1 cellular context compared by ENCODE assay signal in genomic region chr12:38892090-38892786, GRCh38.
TF ChIP-seq lines count a peak whose summit lies in the region.

No MANE protein-coding gene starts in this region.

TF ChIP-seq in HepG2, 621 proteins besides CTCF, POLR2A, EP300 and RAD21 (continued from another document and continues in another):
- TF ChIP-seq ZNF589 (CRISPR knock-in tag; conservative IDR thresholded peaks at IDR 0.05) (no peak), ZNF367 (CRISPR knock-in tag; IDR thresholded peaks at IDR 0.05; ENCODE audit: borderline replicate concordance) (no peak), FOXA3 (CRISPR knock-in tag; IDR thresholded peaks at IDR 0.05) (peak; percentile 99), ARNT (IDR thresholded peaks at IDR 0.05) (no peak), ZNF703 (CRISPR knock-in tag; IDR thresholded peaks at IDR 0.05; ENCODE audit: borderline replicate concordance) (no peak), REL (CRISPR knock-in tag; conservative IDR thresholded peaks at IDR 0.05) (no peak), SNAI1 (CRISPR knock-in tag; IDR thresholded peaks at IDR 0.05; ENCODE audit: borderline replicate concordance) (no peak), SRSF9 (IDR thresholded peaks at IDR 0.05; ENCODE audit: borderline replicate concordance, insufficient read depth, low read depth, low read length, poor library complexity, severe bottlenecking) (no peak), ZFP36 (IDR thresholded peaks at IDR 0.05; ENCODE audit: borderline replicate concordance, low read depth, low read length, partially characterized antibody) (no peak), ZNF275 (CRISPR knock-in tag; IDR thresholded peaks at IDR 0.05; ENCODE audit: borderline replicate concordance) (no peak), PAWR (CRISPR knock-in tag; IDR thresholded peaks at IDR 0.05; ENCODE audit: borderline replicate concordance) (no peak), PRDM10 (CRISPR knock-in tag; IDR thresholded peaks at IDR 0.05; ENCODE audit: low read depth) (no peak), ZFY (CRISPR knock-in tag; IDR thresholded peaks at IDR 0.05) (no peak), ZSCAN20 (CRISPR knock-in tag; IDR thresholded peaks at IDR 0.05; ENCODE audit: borderline replicate concordance) (no peak), ZNF331 (CRISPR knock-in tag; IDR thresholded peaks at IDR 0.05) (peak; percentile 54; the same call in 1 of the 2 replicates), RFXANK (CRISPR knock-in tag; IDR thresholded peaks at IDR 0.05) (no peak), KMT2B (CRISPR knock-in tag; IDR thresholded peaks at IDR 0.05) (no peak), ZNF878 (CRISPR knock-in tag; IDR thresholded peaks at IDR 0.05) (peak; percentile 53; the same call in 1 of the 2 replicates), ZNF607 (CRISPR knock-in tag; IDR thresholded peaks at IDR 0.05; ENCODE audit: borderline replicate concordance) (0 out of 2 replicates have a peak, but pooled peaks have one; percentile 32), ZFYVE20 (CRISPR knock-in tag; IDR thresholded peaks at IDR 0.05; ENCODE audit: borderline replicate concordance, low read depth) (no peak), ZNF747 (CRISPR knock-in tag; IDR thresholded peaks at IDR 0.05; ENCODE audit: borderline replicate concordance) (no peak), JARID2 (CRISPR knock-in tag; IDR thresholded peaks at IDR 0.05; ENCODE audit: insufficient replicate concordance) (no peak), CBX5 (CRISPR knock-in tag; IDR thresholded peaks at IDR 0.05; ENCODE audit: borderline replicate concordance) (peak; percentile 70; the same call in 1 of the 2 replicates), ISX (CRISPR knock-in tag; conservative IDR thresholded peaks at IDR 0.05) (no peak), GFI1 (CRISPR knock-in tag; IDR thresholded peaks at IDR 0.05; ENCODE audit: borderline replicate concordance) (peak; percentile 84), ZFP82 (CRISPR knock-in tag; IDR thresholded peaks at IDR 0.05; ENCODE audit: borderline replicate concordance) (no peak), ZBTB7B (CRISPR knock-in tag; IDR thresholded peaks at IDR 0.05) (0 out of 2 replicates have a peak, but pooled peaks have one; percentile 32), NFRKB (IDR thresholded peaks at IDR 0.05) (no peak), ZNF768 (CRISPR knock-in tag; IDR thresholded peaks at IDR 0.05) (no peak), FOXP4 (CRISPR knock-in tag; IDR thresholded peaks at IDR 0.05) (peak; percentile 85; the same call in 1 of the 2 replicates), ZNF614 (CRISPR knock-in tag; IDR thresholded peaks at IDR 0.05; ENCODE audit: borderline replicate concordance) (no peak), ZNF687 (CRISPR knock-in tag; IDR thresholded peaks at IDR 0.05) (no peak), FOXK1 (CRISPR knock-in tag; IDR thresholded peaks at IDR 0.05; ENCODE audit: borderline replicate concordance, low read depth) (peak; percentile 90; the same call in 1 of the 2 replicates), NCOA1 (CRISPR knock-in tag; IDR thresholded peaks at IDR 0.05) (no peak), MTERF4 (CRISPR knock-in tag; IDR thresholded peaks at IDR 0.05) (no peak), ETS1 (CRISPR knock-in tag; IDR thresholded peaks at IDR 0.05) (no peak), SKI (IDR thresholded peaks at IDR 0.05; ENCODE audit: partially characterized antibody) (peak; percentile 43), ARHGAP35 (CRISPR knock-in tag; IDR thresholded peaks at IDR 0.05; ENCODE audit: borderline replicate concordance) (no peak), NFYC (CRISPR knock-in tag; IDR thresholded peaks at IDR 0.05) (no peak), ZNF224 (CRISPR knock-in tag; IDR thresholded peaks at IDR 0.05) (no peak), POLR2AphosphoS5 (IDR thresholded peaks at IDR 0.05; ENCODE audit: low read depth, low read length) (no peak), ATF7-NPFF (CRISPR knock-in tag; IDR thresholded peaks at IDR 0.05; ENCODE audit: low read depth) (no peak), ZNF674 (CRISPR knock-in tag; IDR thresholded peaks at IDR 0.05; ENCODE audit: low read depth) (no peak), ZNF326 (CRISPR knock-in tag; IDR thresholded peaks at IDR 0.05; ENCODE audit: borderline replicate concordance) (no peak), ARNTL (CRISPR knock-in tag; IDR thresholded peaks at IDR 0.05) (peak; percentile 64; the same call in 1 of the 2 replicates), NFKBIZ (CRISPR knock-in tag; IDR thresholded peaks at IDR 0.05) (peak; percentile 86; the same call in 1 of the 2 replicates), HDAC1 (CRISPR knock-in tag; IDR thresholded peaks at IDR 0.05) (peak; percentile 81), ATF3 (CRISPR knock-in tag; IDR thresholded peaks at IDR 0.05) (peak; percentile 67; the same call in 1 of the 2 replicates), NCOR1 (IDR thresholded peaks at IDR 0.05; ENCODE audit: borderline replicate concordance, low read length) (peak; percentile 62; the same call in 1 of the 2 replicates), EEA1 (CRISPR knock-in tag; IDR thresholded peaks at IDR 0.05; ENCODE audit: borderline replicate concordance) (no peak), RFX5 (IDR thresholded peaks at IDR 0.05; ENCODE audit: low read depth, low read length) (no peak), ZNF660 (CRISPR knock-in tag; IDR thresholded peaks at IDR 0.05; ENCODE audit: borderline replicate concordance, low read depth) (no peak), ZNF3 (CRISPR knock-in tag; IDR thresholded peaks at IDR 0.05) (no peak), ZNF652 (CRISPR knock-in tag; IDR thresholded peaks at IDR 0.05; ENCODE audit: borderline replicate concordance, low read depth) (no peak), SIN3B (IDR thresholded peaks at IDR 0.05; ENCODE audit: low read length) (no peak), PRPF4 (IDR thresholded peaks at IDR 0.05; ENCODE audit: low read depth, low read length, poor library complexity, severe bottlenecking) (no peak), ZSCAN22 (CRISPR knock-in tag; IDR thresholded peaks at IDR 0.05) (no peak), ZNF431 (CRISPR knock-in tag; IDR thresholded peaks at IDR 0.05; ENCODE audit: borderline replicate concordance, low read depth) (no peak)
